In the genomic region with DNA sequence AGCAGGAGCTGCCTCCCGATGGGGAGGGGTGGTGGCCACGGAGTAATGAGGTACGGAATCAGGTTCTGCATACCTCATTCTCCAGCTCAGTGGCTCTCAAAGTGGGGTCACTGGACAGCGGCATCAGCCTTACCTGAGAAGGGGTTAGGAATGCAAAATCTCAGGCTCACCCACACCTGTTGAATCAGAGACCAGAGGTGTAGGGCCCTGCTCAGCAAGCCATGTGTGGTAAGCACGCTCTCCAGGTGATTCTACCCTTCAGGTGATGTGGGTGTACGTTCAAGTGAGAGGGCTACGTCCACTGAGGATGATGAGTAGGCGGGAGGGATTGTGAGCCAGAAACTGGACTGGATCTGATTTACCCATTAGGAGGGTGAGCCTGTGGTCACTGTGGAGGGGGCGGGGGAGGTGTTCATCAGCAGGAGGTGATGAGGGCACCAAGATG, we compare ENCODE assay signal across 16 cellular contexts.
DNase-seq lines count a peak whose midpoint lies in the region; ATAC-seq and TF ChIP-seq lines count a peak whose summit lies in the region.
"Had no signal": no experiment of that assay in that cellular context is flagged by ENCODE, and none has a peak within 500 bp of the region (broad histone marks: within the 10 kb centered on the region; RNA-seq: fewer than 3 reads in every experiment).

No MANE protein-coding gene starts in this region.

- H3K36me3 ChIP-seq in GM23338 (ENCODE audit: insufficient read depth) (no peaks in the 10 kb centered on the region), left lung (no peaks in the 10 kb centered on the region), neural progenitor cell (no peaks in the 10 kb centered on the region)
- H3K36me3 ChIP-seq: BLaER1 treated with 17β-estradiol and CSF1 and Interleukin-3, amounts not matched to agents 10 nM and 100 nM; HAP-1 had no signal

- H3K79me2 ChIP-seq in GM23338 (replicated peaks; ENCODE audit: insufficient read depth) (no peaks in the 10 kb centered on the region), neural progenitor cell (ENCODE audit: low read depth) (no peaks in the 10 kb centered on the region)

- POLR2A ChIA-PET in WTC11 (lab: Charles Lee), result no interaction called here

- H3K4me2 ChIP-seq in GM23338 (no peak overlapping the region), neural progenitor cell (no peak overlapping the region)
- H3K4me2 ChIP-seq: BLaER1 treated with 17β-estradiol and CSF1 and Interleukin-3, amounts not matched to agents 10 nM and 100 nM had no signal

- intact Hi-C loops in left lung (cut with DNase I), result loop anchor here in 1 of 2 donors (5.0 kb wide), 1 partner anchor 329 kb away; no protein-coding TSS in a partner anchor

- peaks cover 8% of the 10 kb centered on the region for H3K27me3 Mint-ChIP-seq in GM23338 (ENCODE audit: insufficient read depth, low read depth, poor library complexity)
- H3K27me3 Mint-ChIP-seq in WTC11 (ENCODE audit: low read depth), result no peaks in the 10 kb centered on the region; the same call in 1 of the 2 replicates
- peaks cover 7% of the 10 kb centered on the region for H3K27me3 Mint-ChIP-seq in neural progenitor cell (ENCODE audit: insufficient read depth, low read depth)

- CTCF ChIA-PET in WTC11 (lab: Charles Lee), result interaction anchor here (0.6 to 4.3 kb wide), 7 partner anchors 44 to 550 kb away, joined by 3 to 73 read pairs (median 3); no protein-coding TSS in a partner anchor

- no peak overlapping the region for H3K9ac ChIP-seq in neural progenitor cell
- H3K9ac ChIP-seq: BLaER1 treated with 17β-estradiol and CSF1 and Interleukin-3, amounts not matched to agents 10 nM and 100 nM had no signal

- H3K27ac Mint-ChIP-seq in GM23338 (no peak overlapping the region), WTC11 (peak overlapping the region; percentile 5; the same call in 1 of the 2 replicates), neural progenitor cell (peak overlapping the region; percentile 45)
- H3K27ac Mint-ChIP-seq: CD4-positive, CD25-positive, alpha-beta regulatory T cell; HFFc6 had no signal

- no peak overlapping the region for H3K4me3 ChIP-seq in GM23338
- no peak overlapping the region for H3K4me3 ChIP-seq in left lung
- no peak overlapping the region for H3K4me3 ChIP-seq in neural progenitor cell
- H3K4me3 ChIP-seq: BLaER1 treated with 17β-estradiol and CSF1 and Interleukin-3, amounts not matched to agents 10 nM and 100 nM; HAP-1 had no signal

- H3K4me1 ChIP-seq in GM23338 (ENCODE audit: insufficient read depth) (no peaks in the 10 kb centered on the region), left lung (peaks cover 10% of the 10 kb centered on the region in 2 donors), neural progenitor cell (peaks cover 6% of the 10 kb centered on the region)
- H3K4me1 ChIP-seq: BLaER1 treated with 17β-estradiol and CSF1 and Interleukin-3, amounts not matched to agents 10 nM and 100 nM; HAP-1 had no signal

- no peaks in the 10 kb centered on the region for H3F3A ChIP-seq in GM23338 (replicated peaks; ENCODE audit: low read depth)
- peaks cover 4% of the 10 kb centered on the region for H3F3A ChIP-seq in neural progenitor cell (ENCODE audit: low read depth)

- TF ChIP-seq CTCF in GM23338 (conservative IDR thresholded peaks at IDR 0.05; ENCODE audit: low read depth in 2 of 2), result no peak
- no peak for TF ChIP-seq CTCF in WTC11 (IDR thresholded peaks at IDR 0.05)
- TF ChIP-seq CTCF in left lung (IDR thresholded peaks at IDR 0.05), result no peak
- no peak for TF ChIP-seq CTCF in neural progenitor cell (IDR thresholded peaks at IDR 0.05)

- H4K20me1 ChIP-seq in GM23338 (replicated peaks; ENCODE audit: insufficient read depth) (no peaks in the 10 kb centered on the region), neural progenitor cell (ENCODE audit: low read depth) (no peaks in the 10 kb centered on the region)
- H4K20me1 ChIP-seq: BLaER1 treated with 17β-estradiol and CSF1 and Interleukin-3, amounts not matched to agents 10 nM and 100 nM had no signal

- ATAC-seq in GM23338, result peak; percentile 15; the same call in 1 of the 3 replicates
- ATAC-seq in WTC11, result no peak
- peak; percentile 49 for ATAC-seq in left lung
- no peak for ATAC-seq in HG02973 (IDR thresholded peaks at IDR 0.05; ENCODE audit: unreplicated experiment)
- ATAC-seq: HepG2 had no signal

- H3K4me1 Mint-ChIP-seq in GM23338, result peaks cover 20% of the 10 kb centered on the region
- peaks cover 19% of the 10 kb centered on the region for H3K4me1 Mint-ChIP-seq in WTC11
- peaks cover 12% of the 10 kb centered on the region for H3K4me1 Mint-ChIP-seq in neural progenitor cell
- H3K4me1 Mint-ChIP-seq: CD4-positive, CD25-positive, alpha-beta regulatory T cell had no signal

- peaks cover 2% of the 10 kb centered on the region; the same call in 1 of the 3 replicates for H3K9me3 Mint-ChIP-seq in GM23338
- H3K9me3 Mint-ChIP-seq in WTC11, result peaks cover 13% of the 10 kb centered on the region
- peaks cover 3% of the 10 kb centered on the region for H3K9me3 Mint-ChIP-seq in neural progenitor cell
- H3K9me3 Mint-ChIP-seq: HFFc6 had no signal

- H2AFZ ChIP-seq in GM23338 (no peak overlapping the region), neural progenitor cell (replicated peaks) (no peak overlapping the region)

- H3K27me3 ChIP-seq in GM23338 (ENCODE audit: insufficient read depth), result no peaks in the 10 kb centered on the region
- no peaks in the 10 kb centered on the region for H3K27me3 ChIP-seq in left lung
- no peaks in the 10 kb centered on the region for H3K27me3 ChIP-seq in neural progenitor cell
- H3K27me3 ChIP-seq: BLaER1 treated with 17β-estradiol and CSF1 and Interleukin-3, amounts not matched to agents 10 nM and 100 nM had no signal

- no peaks in the 10 kb centered on the region for H3K36me3 Mint-ChIP-seq in GM23338 (ENCODE audit: low read depth)
- H3K36me3 Mint-ChIP-seq in WTC11, result no peaks in the 10 kb centered on the region
- H3K36me3 Mint-ChIP-seq in neural progenitor cell, result no peaks in the 10 kb centered on the region

- H3K9me3 ChIP-seq in left lung (peaks cover 0 to 4% of the 10 kb centered on the region in 2 donors), neural progenitor cell (ENCODE audit: low read depth) (no peaks in the 10 kb centered on the region)
- H3K9me3 ChIP-seq: HAP-1 had no signal

- DNase-seq in GM23338 (ENCODE audit: low spot score) (no peak), WTC11 (ENCODE audit: low spot score) (no peak), left lung (peak in 1 of 2 donors; percentile 59), neural progenitor cell (ENCODE audit: low spot score) (peak; percentile 14), NCI-H2227 (lab: John Stamatoyannopoulos, UW; ENCODE audit: unreplicated experiment) (no peak), GDM1 (lab: John Stamatoyannopoulos, UW) (no peak), RKO (ENCODE audit: low spot score) (no peak)
- DNase-seq: ACHN; CD4-positive, CD25-positive, alpha-beta regulatory T cell; DMS53; GOT3; HFFc6 had no signal

- H3K27ac ChIP-seq in GM23338 (ENCODE audit: low read depth) (no peak overlapping the region), left lung (peak overlapping the region; percentile 31 to 68), neural progenitor cell (no peak overlapping the region)
- H3K27ac ChIP-seq: BLaER1 treated with 17β-estradiol and CSF1 and Interleukin-3, amounts not matched to agents 10 nM and 100 nM had no signal

- no peak overlapping the region for H3K4me3 Mint-ChIP-seq in GM23338
- no peak overlapping the region for H3K4me3 Mint-ChIP-seq in WTC11
- no peak overlapping the region for H3K4me3 Mint-ChIP-seq in neural progenitor cell
- H3K4me3 Mint-ChIP-seq: CD4-positive, CD25-positive, alpha-beta regulatory T cell; HFFc6 had no signal

- H3K9me2 ChIP-seq in GM23338 (ENCODE audit: insufficient read depth), result no peaks in the 10 kb centered on the region

TF ChIP-seq in GM23338, 12 proteins besides CTCF, POLR2A, EP300 and RAD21 (continues in another document):
- no peak for TF ChIP-seq EZH2phosphoT487 (IDR thresholded peaks at IDR 0.05; ENCODE audit: unreplicated experiment)
- TF ChIP-seq NANOG (IDR thresholded peaks at IDR 0.05; ENCODE audit: borderline replicate concordance), result no peak

TF ChIP-seq in WTC11, 78 proteins besides CTCF, POLR2A, EP300 and RAD21 (continues in another document):
- TF ChIP-seq, protein P1, sequence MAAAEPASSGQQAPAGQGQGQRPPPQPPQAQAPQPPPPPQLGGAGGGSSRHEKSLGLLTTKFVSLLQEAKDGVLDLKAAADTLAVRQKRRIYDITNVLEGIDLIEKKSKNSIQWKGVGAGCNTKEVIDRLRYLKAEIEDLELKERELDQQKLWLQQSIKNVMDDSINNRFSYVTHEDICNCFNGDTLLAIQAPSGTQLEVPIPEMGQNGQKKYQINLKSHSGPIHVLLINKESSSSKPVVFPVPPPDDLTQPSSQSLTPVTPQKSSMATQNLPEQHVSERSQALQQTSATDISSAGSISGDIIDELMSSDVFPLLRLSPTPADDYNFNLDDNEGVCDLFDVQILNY (CRISPR knock-in tag; IDR thresholded peaks at IDR 0.05), result no peak
- TF ChIP-seq JAZF1 (CRISPR knock-in tag; IDR thresholded peaks at IDR 0.05), result no peak
- no peak for TF ChIP-seq IRF2 (CRISPR knock-in tag; IDR thresholded peaks at IDR 0.05; ENCODE audit: borderline replicate concordance, low read depth)
- TF ChIP-seq, protein P2, sequence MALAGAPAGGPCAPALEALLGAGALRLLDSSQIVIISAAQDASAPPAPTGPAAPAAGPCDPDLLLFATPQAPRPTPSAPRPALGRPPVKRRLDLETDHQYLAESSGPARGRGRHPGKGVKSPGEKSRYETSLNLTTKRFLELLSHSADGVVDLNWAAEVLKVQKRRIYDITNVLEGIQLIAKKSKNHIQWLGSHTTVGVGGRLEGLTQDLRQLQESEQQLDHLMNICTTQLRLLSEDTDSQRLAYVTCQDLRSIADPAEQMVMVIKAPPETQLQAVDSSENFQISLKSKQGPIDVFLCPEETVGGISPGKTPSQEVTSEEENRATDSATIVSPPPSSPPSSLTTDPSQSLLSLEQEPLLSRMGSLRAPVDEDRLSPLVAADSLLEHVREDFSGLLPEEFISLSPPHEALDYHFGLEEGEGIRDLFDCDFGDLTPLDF (CRISPR knock-in tag; IDR thresholded peaks at IDR 0.05), result no peak

Comparison
In these comparisons a context has a peak if more than half of its experiments do, and no peak if none do; other contexts are left out.
1. ATAC-seq: peak in GM23338 (single experiment) and left lung (single experiment); none in WTC11 (single experiment) and HG02973 (single experiment).
2. H3K27ac ChIP-seq: peak in left lung (2 of 2); none in GM23338 (single experiment) and neural progenitor cell (single experiment).